8 cellular contexts compared by ENCODE assay signal in genomic region chr3:146544013-146544928, GRCh38. TPM values are rescaled to one million over a fixed set of nuclear protein-coding genes. Genes with fewer than 3 reads are reported as not detected.
DNase-seq lines count a peak whose midpoint lies in the region; ATAC-seq and TF ChIP-seq lines count a peak whose summit lies in the region.

PLSCR1 (minus strand) TSS chr3:146544607; CDS start chr3:146536552, 8,055 bp downstream.

- H3K79me2 ChIP-seq in GM23248 (ENCODE audit: insufficient read depth) (peaks cover 10% of the 10 kb centered on the region; the same call in 1 of the 2 replicates), Karpas-422 (ENCODE audit: low read length) (peaks cover 15% of the 10 kb centered on the region)

- DNase-seq in ELF-1 (ENCODE audit: low read depth, low spot score), result peak; percentile 95
- DNase-seq in GM23248, result peak; percentile 92
- peak; percentile 92 for DNase-seq in Karpas-422
- DNase-seq in SHP77 treated with DMSO at 0.1 percent for 48 hours (lab: John Stamatoyannopoulos, UW), result peak; percentile 77
- peak; percentile 85 for DNase-seq in activated effector memory CD4-positive, alpha-beta T cell treated with anti-CD3 and anti-CD28 coated beads, Interleukin-2, amount 50 U/mL, for 16 hours
- DNase-seq in fibroblast of the conjunctiva (ENCODE audit: low read depth), result peak; percentile 93
- DNase-seq in stimulated activated naive CD8-positive, alpha-beta T cell treated with anti-CD3 and anti-CD28 coated beads, Interleukin-15, Interleukin-2, amounts not matched to agents 100 U/mL and 50 U/mL, for 24 hours, result peak; percentile 84

- TF ChIP-seq CTCF in nephron (IDR thresholded peaks at IDR 0.05; ENCODE audit: unreplicated experiment in 3 of 3), result no peak

- H4K20me1 ChIP-seq in GM23248 (ENCODE audit: insufficient read depth) (no peaks in the 10 kb centered on the region), Karpas-422 (ENCODE audit: insufficient read depth, low read depth, low read length) (no peaks in the 10 kb centered on the region)

- H3K4me3 ChIP-seq in GM23248, result peak within 1 kb of the TSS; percentile 94
- H3K4me3 ChIP-seq in Karpas-422 (ENCODE audit: low read length), result peak within 1 kb of the TSS; percentile 78

- in situ Hi-C loops in GM23248 (cut with MboI), result no loop called here

- ATAC-seq in stimulated activated naive CD8-positive, alpha-beta T cell treated with anti-CD3 and anti-CD28 coated beads, Interleukin-15, Interleukin-2, amounts not matched to agents 100 U/mL and 50 U/mL, for 24 hours, result peak; percentile 88

- H3K9me2 ChIP-seq in GM23248 (ENCODE audit: insufficient read depth) (no peaks in the 10 kb centered on the region), Karpas-422 (replicated peaks; ENCODE audit: insufficient read depth, low read length) (no peaks in the 10 kb centered on the region)

- peak within 1 kb of the TSS; percentile 92 for H2AFZ ChIP-seq in GM23248
- H2AFZ ChIP-seq in Karpas-422 (ENCODE audit: low read length), result peak within 1 kb of the TSS; percentile 88

- H3K4me1 ChIP-seq in GM23248 (ENCODE audit: insufficient read depth) (peaks cover 17% of the 10 kb centered on the region), Karpas-422 (ENCODE audit: low read length) (peaks cover 36% of the 10 kb centered on the region)

- no peaks in the 10 kb centered on the region for H3F3A ChIP-seq in GM23248 (ENCODE audit: insufficient read depth)

- H3K9ac ChIP-seq in GM23248, result peak within 1 kb of the TSS; percentile 90
- peak within 1 kb of the TSS; percentile 85 for H3K9ac ChIP-seq in Karpas-422 (ENCODE audit: low read length)

- H3K27me3 Mint-ChIP-seq in nephron (ENCODE audit: low read depth), result no peaks in the 10 kb centered on the region

- H3K36me3 Mint-ChIP-seq in nephron (ENCODE audit: low read depth), result peaks cover 1% of the 10 kb centered on the region

- H3K4me3 Mint-ChIP-seq in nephron, result peak within 1 kb of the TSS; percentile 96 to 99 (median 99)

- H3K27ac ChIP-seq in GM23248 (peak within 1 kb of the TSS; percentile 83), Karpas-422 (ENCODE audit: low read length) (no peak within 1 kb of the TSS)

- peak within 1 kb of the TSS; percentile 94 to 99 (median 97) for H3K27ac Mint-ChIP-seq in nephron

- H3K9me3 ChIP-seq in GM23248 (ENCODE audit: low read depth) (no peaks in the 10 kb centered on the region), Karpas-422 (ENCODE audit: low read length) (no peaks in the 10 kb centered on the region)

- peaks cover 29% of the 10 kb centered on the region for H3K4me1 Mint-ChIP-seq in nephron

- no peaks in the 10 kb centered on the region for H3K9me3 Mint-ChIP-seq in nephron

- H3K4me2 ChIP-seq in GM23248 (ENCODE audit: unreplicated experiment) (peak within 1 kb of the TSS; percentile 93), Karpas-422 (ENCODE audit: low read depth, low read length, poor library complexity, severe bottlenecking) (peak within 1 kb of the TSS; percentile 80)

- 1 to 2% methylated on average over 51 of the region's 51 CpGs for WGBS in GM23248 (ENCODE audit: low coverage in 1 of 2, low lambda C conversion rate in 2 of 2, missing lambda C conversion rate in 2 of 2), 2 experiments

- H3K36me3 ChIP-seq in GM23248 (ENCODE audit: low read depth), result no peaks in the 10 kb centered on the region
- H3K36me3 ChIP-seq in Karpas-422 (ENCODE audit: insufficient read depth, low read length), result no peaks in the 10 kb centered on the region

- H3K27me3 ChIP-seq in GM23248 (replicated peaks; ENCODE audit: insufficient read depth) (no peaks in the 10 kb centered on the region), Karpas-422 (ENCODE audit: low read length) (no peaks in the 10 kb centered on the region)

RNA-seq across cellular contexts. Expression of gene PLSCR1, which starts in this region (rescaled TPM):
- 23.7 and 31.7 TPM in 2 replicates for total RNA-seq in GM23248 (2014; rRNA removed; shearing (Covaris generic))
- polyA plus RNA-seq in GM23248 (2016; fragmentation: Nextera tagmentation; extraction: Ambion mirVana), result 28.5 and 28.7 TPM in 2 replicates
- total RNA-seq in Karpas-422 (2014; rRNA removed; shearing (Covaris generic); ENCODE audit: low replicate concordance), result 16.0 and 26.2 TPM in 2 replicates
